9 cellular contexts compared by ENCODE assay signal in genomic region chr17:72556944-72557826, GRCh38.
A peak's percentile ranks its signal among the peaks of the same experiment; 100 is the strongest.
DNase-seq lines count a peak whose midpoint lies in the region; TF ChIP-seq lines count a peak whose summit lies in the region.
"Had no signal": no experiment of that assay in that cellular context is flagged by ENCODE, and none has a peak within 500 bp of the region (broad histone marks: within the 10 kb centered on the region; RNA-seq: fewer than 3 reads in every experiment).

No MANE protein-coding gene starts in this region.

- no peak overlapping the region for H2AFZ ChIP-seq in OCI-LY1 (ENCODE audit: low read length)

- no peak overlapping the region for H3K9ac ChIP-seq in OCI-LY1 (ENCODE audit: low read length)

- no peaks in the 10 kb centered on the region for H3K9me3 ChIP-seq in OCI-LY1 (ENCODE audit: low read length)
- no peaks in the 10 kb centered on the region for H3K9me3 ChIP-seq in tibial artery

- TF ChIP-seq CTCF in AG09309 (IDR thresholded peaks at IDR 0.05; ENCODE audit: control insufficient read depth, insufficient read depth, low read depth, low read length, missing control alignments) (peak; percentile 87), OCI-LY1 (IDR thresholded peaks at IDR 0.05; ENCODE audit: low read length) (peak; percentile 82), nephron progenitor cell (IDR thresholded peaks at IDR 0.05) (peak; percentile 88), tibial artery (IDR thresholded peaks at IDR 0.05) (peak; percentile 56 to 78)

- no peaks in the 10 kb centered on the region for H3K9me2 ChIP-seq in OCI-LY1 (ENCODE audit: low read depth, low read length)

- H3K4me1 Mint-ChIP-seq in nephron progenitor cell, result peaks cover 10% of the 10 kb centered on the region

- no peak overlapping the region for H3K4me2 ChIP-seq in OCI-LY1 (ENCODE audit: low read length)

- H3K36me3 ChIP-seq in OCI-LY1 (ENCODE audit: insufficient read depth, low read length) (no peaks in the 10 kb centered on the region), tibial artery (no peaks in the 10 kb centered on the region)

- peaks cover 4% of the 10 kb centered on the region for H3K36me3 Mint-ChIP-seq in nephron progenitor cell (ENCODE audit: low read depth)

- no peak for TF ChIP-seq POLR2A in erythroblast (IDR thresholded peaks at IDR 0.05; ENCODE audit: low read length)

- H3K27ac ChIP-seq in OCI-LY1 (ENCODE audit: low read depth, low read length, poor library complexity, severe bottlenecking) (no peak overlapping the region), tibial artery (no peak overlapping the region)

- H3K4me1 ChIP-seq in OCI-LY1 (ENCODE audit: insufficient read depth, low read length, severe bottlenecking) (no peaks in the 10 kb centered on the region), tibial artery (no peaks in the 10 kb centered on the region)

- DNase-seq in AG09309 (ENCODE audit: low read depth) (no peak), GM19238 (ENCODE audit: insufficient read length, low spot score) (peak; percentile 68), HuH-7.5 (ENCODE audit: low spot score) (peak; percentile 64), activated T-cell treated with anti-CD3 and anti-CD28 coated beads for 1 hour (ENCODE audit: low read depth) (peak; percentile 39), erythroblast (lab: John Stamatoyannopoulos, UW) (peak; percentile 37 to 61), nephron progenitor cell (peak; percentile 78), tibial artery (peak in 1 of 2 donors; percentile 56)

- no peak overlapping the region for H3K4me3 Mint-ChIP-seq in nephron progenitor cell
- H3K4me3 Mint-ChIP-seq: stimulated activated naive CD8-positive, alpha-beta T cell treated with anti-CD3 and anti-CD28 coated beads, Interleukin-15, Interleukin-2, amounts not matched to agents 100 ng/mL and 50 ng/mL, for 24 hours had no signal

- intact Hi-C loops in tibial artery (cut with DNase I; ENCODE audit: low total_unique reads), result loop anchor here (10.0 kb wide), 1 partner anchor 598 kb away; no protein-coding TSS in a partner anchor

- H3K27ac Mint-ChIP-seq in nephron progenitor cell, result no peak overlapping the region
- H3K27ac Mint-ChIP-seq: stimulated activated naive CD8-positive, alpha-beta T cell treated with anti-CD3 and anti-CD28 coated beads, Interleukin-15, Interleukin-2, amounts not matched to agents 100 ng/mL and 50 ng/mL, for 24 hours had no signal

- peaks cover 8% of the 10 kb centered on the region for H3K27me3 Mint-ChIP-seq in nephron progenitor cell (ENCODE audit: low read depth, poor library complexity)

- H3K9me3 Mint-ChIP-seq in nephron progenitor cell, result peaks cover 6% of the 10 kb centered on the region
- H3K9me3 Mint-ChIP-seq: stimulated activated naive CD8-positive, alpha-beta T cell treated with anti-CD3 and anti-CD28 coated beads, Interleukin-15, Interleukin-2, amounts not matched to agents 100 ng/mL and 50 ng/mL, for 24 hours had no signal

- H3K27me3 ChIP-seq in OCI-LY1 (ENCODE audit: insufficient read depth, low read length) (no peaks in the 10 kb centered on the region), tibial artery (peaks cover 0 to 22% of the 10 kb centered on the region in 2 donors)

- H3K4me3 ChIP-seq in AG09309 (ENCODE audit: control insufficient read depth, low read depth, low read length) (no peak overlapping the region), OCI-LY1 (ENCODE audit: low read depth, low read length, poor library complexity, severe bottlenecking) (no peak overlapping the region), tibial artery (no peak overlapping the region)

- H3F3A ChIP-seq in OCI-LY1 (ENCODE audit: insufficient read depth, low read length), result no peaks in the 10 kb centered on the region

- no peaks in the 10 kb centered on the region for H3K79me2 ChIP-seq in OCI-LY1 (ENCODE audit: insufficient read depth, low read length)

- no peaks in the 10 kb centered on the region for H4K20me1 ChIP-seq in OCI-LY1 (ENCODE audit: insufficient read depth, low read length)
